Comparison of ENCODE assay signal across 1 cellular context in genomic region chr20:36839150-36839549, GRCh38.
TF ChIP-seq lines count a peak whose summit lies in the region.

No MANE protein-coding gene starts in this region.

TF ChIP-seq in K562, 482 proteins besides CTCF, POLR2A, EP300 and RAD21:
- TF ChIP-seq EZH2 (IDR thresholded peaks at IDR 0.05; ENCODE audit: borderline replicate concordance, low read depth, low read length) (no peak), POLR2G (IDR thresholded peaks at IDR 0.05; ENCODE audit: low read depth, low read length) (peak; percentile 54; the same call in 1 of the 2 replicates)
